In genomic region chr1:244945109-244945671, GRCh38 we compare ENCODE assay signal across 10 cellular contexts.
DNase-seq lines count a peak whose midpoint lies in the region; ATAC-seq, FAIRE-seq and TF ChIP-seq lines count a peak whose summit lies in the region.
"Had no signal": no experiment of that assay in that cellular context is flagged by ENCODE, and none has a peak within 500 bp of the region (broad histone marks: within the 10 kb centered on the region; RNA-seq: fewer than 3 reads in every experiment).

No MANE protein-coding gene starts in this region.

- 8% methylated on average over 3 of the region's 3 CpGs for WGBS in K562 (ENCODE audit: insufficient coverage, low coverage, missing lambda C conversion rate)

- DNase-seq in K562 (ENCODE audit: extremely low read depth in 1 of 4, low spot score in 3 of 4) = no peak
- no peak for DNase-seq in activated CD4-positive, alpha-beta T cell treated with anti-CD3 and anti-CD28 coated beads, Interleukin-2, amount 10 ng/mL, durations not matched to agents 24 days and 14 days
- DNase-seq in NCI-H2081 treated with DMSO at 0.1 percent for 48 hours (lab: John Stamatoyannopoulos, UW) = no peak
- DNase-seq in stimulated activated naive CD4-positive, alpha-beta T cell treated with Interleukin-2 at 50 U/mL for 16 hours (lab: John Stamatoyannopoulos, UW) = no peak
- DNase-seq: DND-41, glutamatergic neuron had no signal

- H3K9ac ChIP-seq in K562 (ENCODE audit: insufficient read depth in 1 of 2, low read depth in 2 of 2, low read length in 2 of 2) = no peak overlapping the region

- in situ Hi-C loops in K562 (cut with MboI) = no loop called here

- BruUV-seq in K562 (replicated peaks; lab: Mats Ljungman, UMichigan) = no TSS peak

- no peaks in the 10 kb centered on the region for H3K36me3 Mint-ChIP-seq in activated CD4-positive, alpha-beta T cell treated with anti-CD3 and anti-CD28 coated beads, Interleukin-2, amount 10 ng/mL, durations not matched to agents 24 days and 14 days (ENCODE audit: low read depth)

- H3K4me1 ChIP-seq in K562 (replicated peaks in 1 of 2; ENCODE audit: control insufficient read depth in 2 of 2, insufficient read depth in 2 of 2, low read length in 2 of 2) = no peaks in the 10 kb centered on the region

- H3K27ac Mint-ChIP-seq in activated CD4-positive, alpha-beta T cell treated with anti-CD3 and anti-CD28 coated beads, Interleukin-2, amount 10 ng/mL, durations not matched to agents 24 days and 14 days = no peak overlapping the region
- H3K27ac Mint-ChIP-seq: T-helper 1 cell treated with Interleukin-12 subunit alpha and Interleukin-12 subunit beta and Interleukin-4 antibody, amounts not matched to agents 30 μg/mL and 1 μg/mL, for 36 hours had no signal

- FAIRE-seq in K562 (lab: Jason Lieb, UNC) = no peak

- peaks cover 5% of the 10 kb centered on the region for H3K9me3 Mint-ChIP-seq in activated CD4-positive, alpha-beta T cell treated with anti-CD3 and anti-CD28 coated beads, Interleukin-2, amount 10 ng/mL, durations not matched to agents 24 days and 14 days
- H3K9me3 Mint-ChIP-seq: T-helper 1 cell treated with Interleukin-12 subunit alpha and Interleukin-12 subunit beta and Interleukin-4 antibody, amounts not matched to agents 30 μg/mL and 1 μg/mL, for 36 hours had no signal

- H2AFZ ChIP-seq in K562 (ENCODE audit: low read depth, low read length) = no peak overlapping the region

- H4K20me1 ChIP-seq in K562 (replicated peaks; ENCODE audit: control insufficient read depth, insufficient read depth, low read length) = no peaks in the 10 kb centered on the region

- POLR2A ChIA-PET in K562 (lab: Yijun Ruan, JAX) = interaction anchor here (1.1 to 1.2 kb wide), 2 partner anchors 9 to 23 kb away, joined by 3 read pairs; no protein-coding TSS in a partner anchor

- no peaks in the 10 kb centered on the region for H3K9me3 ChIP-seq in K562 (replicated peaks; ENCODE audit: control insufficient read depth, insufficient read depth, low read depth, low read length)

- no peaks in the 10 kb centered on the region for H3K36me3 ChIP-seq in K562 (ENCODE audit: control insufficient read depth, insufficient read depth, low read length)

- no peak overlapping the region for H3K27ac ChIP-seq in K562 (ENCODE audit: extremely low read depth, low read depth, low read length)

- TF ChIP-seq CTCF in K562 (IDR thresholded peaks at IDR 0.05 in 2 of 3, conservative IDR thresholded peaks at IDR 0.05 in 1 of 3; ENCODE audit: insufficient read depth in 2 of 3, low read depth in 1 of 3, low read length in 3 of 3) = no peak

- ATAC-seq in GM18909 (IDR thresholded peaks at IDR 0.05; ENCODE audit: poor library complexity, unreplicated experiment) (peak; percentile 87), GM21723 (IDR thresholded peaks at IDR 0.05; ENCODE audit: unreplicated experiment) (peak; percentile 86), HG03280 (IDR thresholded peaks at IDR 0.05; ENCODE audit: unreplicated experiment) (peak; percentile 78), K562 (no peak)

- no peak overlapping the region for H3K4me3 ChIP-seq in K562

- intact Hi-C loops in K562 (cut with micrococcal nuclease) = no loop called here
- intact Hi-C loops in activated CD4-positive, alpha-beta T cell treated with anti-CD3 and anti-CD28 coated beads, Interleukin-2, amount 10 ng/mL, durations not matched to agents 24 days and 14 days (cut with micrococcal nuclease) = no loop called here

- no peak overlapping the region for H3K4me3 Mint-ChIP-seq in activated CD4-positive, alpha-beta T cell treated with anti-CD3 and anti-CD28 coated beads, Interleukin-2, amount 10 ng/mL, durations not matched to agents 24 days and 14 days
- H3K4me3 Mint-ChIP-seq: T-helper 1 cell treated with Interleukin-12 subunit alpha and Interleukin-12 subunit beta and Interleukin-4 antibody, amounts not matched to agents 30 μg/mL and 1 μg/mL, for 36 hours had no signal

- no peaks in the 10 kb centered on the region for H3K27me3 ChIP-seq in K562 (ENCODE audit: control insufficient read depth in 2 of 2, insufficient read depth in 2 of 2, low read length in 2 of 2)

- peaks cover 3% of the 10 kb centered on the region for H3K4me1 Mint-ChIP-seq in activated CD4-positive, alpha-beta T cell treated with anti-CD3 and anti-CD28 coated beads, Interleukin-2, amount 10 ng/mL, durations not matched to agents 24 days and 14 days

- no peak overlapping the region for H3K4me2 ChIP-seq in K562 (ENCODE audit: insufficient read depth, low read length)

- TF ChIP-seq POLR2A in K562 (conservative IDR thresholded peaks at IDR 0.05) = no peak

- TF ChIP-seq EP300 in K562 (IDR thresholded peaks at IDR 0.05; ENCODE audit: low read length) = no peak

- H3K27me3 Mint-ChIP-seq in activated CD4-positive, alpha-beta T cell treated with anti-CD3 and anti-CD28 coated beads, Interleukin-2, amount 10 ng/mL, durations not matched to agents 24 days and 14 days = peaks cover 11% of the 10 kb centered on the region

- CTCF ChIA-PET in K562 (lab: Yijun Ruan, JAX; ENCODE audit: low intra/inter-chr PET ratio) = interaction anchor here (0.6 kb wide), 1 partner anchor 471 kb away, joined by 5 read pairs; no protein-coding TSS in a partner anchor

- H3K79me2 ChIP-seq in K562 (ENCODE audit: control insufficient read depth, insufficient read depth, low read length) = no peaks in the 10 kb centered on the region

- TF ChIP-seq RAD21 in K562 (CRISPR knock-in tag; conservative IDR thresholded peaks at IDR 0.05 in 1 of 2, IDR thresholded peaks at IDR 0.05 in 1 of 2) = no peak

- no peaks in the 10 kb centered on the region for H3K9me1 ChIP-seq in K562 (ENCODE audit: control insufficient read depth, insufficient read depth, low read length)

TF ChIP-seq in K562, 482 proteins besides CTCF, POLR2A, EP300 and RAD21:
- peak; percentile 57 for TF ChIP-seq ZNF146 (CRISPR knock-in tag; IDR thresholded peaks at IDR 0.05; ENCODE audit: unreplicated experiment)
- no peak for TF ChIP-seq ZNF174 (CRISPR knock-in tag; IDR thresholded peaks at IDR 0.05)
- TF ChIP-seq MIER1 (IDR thresholded peaks at IDR 0.05; ENCODE audit: low read depth) = no peak
- no peak for TF ChIP-seq MTA3 (IDR thresholded peaks at IDR 0.05; ENCODE audit: borderline replicate concordance)
